1 cellular context compared by ENCODE assay signal in genomic region chr20:38579219-38579618, GRCh38.
TF ChIP-seq lines count a peak whose summit lies in the region.

No MANE protein-coding gene starts in this region.

TF ChIP-seq in HepG2, 621 proteins besides CTCF, POLR2A, EP300 and RAD21 (continued from another document):
- TF ChIP-seq HIC2 (CRISPR knock-in tag; IDR thresholded peaks at IDR 0.05; ENCODE audit: low read depth) (peak; percentile 41; the same call in 1 of the 2 replicates), ZNF687 (CRISPR knock-in tag; IDR thresholded peaks at IDR 0.05) (peak; percentile 43), RBM22 (optimal IDR thresholded peaks at IDR 0.05; ENCODE audit: low read length) (peak; percentile 12), KDM2A (CRISPR knock-in tag; IDR thresholded peaks at IDR 0.05; ENCODE audit: borderline replicate concordance, low read depth) (no peak; the same call in 1 of the 2 replicates), ZNF572 (CRISPR knock-in tag; IDR thresholded peaks at IDR 0.05) (0 out of 2 replicates have a peak, but pooled peaks have one; percentile 37), KIAA2018 (CRISPR knock-in tag; IDR thresholded peaks at IDR 0.05; ENCODE audit: borderline replicate concordance) (no peak)
